ENCODE assay signal across 8 cellular contexts in genomic region chr14:71320734-71321555, GRCh38. TPM values are rescaled to one million over a fixed set of nuclear protein-coding genes. Genes with fewer than 3 reads are reported as not detected.
DNase-seq lines count a peak whose midpoint lies in the region; ATAC-seq and TF ChIP-seq lines count a peak whose summit lies in the region.

No MANE protein-coding gene starts in this region.

- H3K4me1 ChIP-seq in Loucy (ENCODE audit: insufficient read depth, low read length, poor library complexity, severe bottlenecking) = peaks cover 46% of the 10 kb centered on the region

- H3K27me3 Mint-ChIP-seq in chondrocyte (ENCODE audit: low read depth) = no peaks in the 10 kb centered on the region

- H2AFZ ChIP-seq in Loucy (ENCODE audit: low read length) = peak overlapping the region; percentile 54

- peaks cover 49% of the 10 kb centered on the region for H3K4me1 Mint-ChIP-seq in chondrocyte (ENCODE audit: low read depth)

- no peaks in the 10 kb centered on the region for H3K36me3 Mint-ChIP-seq in chondrocyte (ENCODE audit: low read depth)

- H3K9ac ChIP-seq in Loucy (ENCODE audit: low read depth, low read length, poor library complexity, severe bottlenecking) = peak overlapping the region; percentile 89

- peak overlapping the region; percentile 88 for H3K4me2 ChIP-seq in Loucy (ENCODE audit: low read depth, low read length, poor library complexity, severe bottlenecking)

- DNase-seq in ELF-1 (ENCODE audit: low read depth, low spot score) (peak; percentile 68), chondrocyte (ENCODE audit: low spot score) (no peak), NCI-H2029 treated with DMSO at 0.1 percent for 48 hours (lab: John Stamatoyannopoulos, UW) (no peak)
- peak; percentile 50 for DNase-seq in activated CD4-positive, alpha-beta T cell treated with anti-CD3 and anti-CD28 coated beads for 1 hour
- DNase-seq in stimulated activated CD4-positive, alpha-beta T cell treated with anti-CD3 and anti-CD28 coated beads, Interleukin-1b, Interleukin-23, amount 100 ng/mL, for 24 hours (ENCODE audit: low read depth in 4 of 4, low spot score in 1 of 4) = peak in 3 of 4 experiments; percentile 28 to 40 (median 34)

- H3K27me3 ChIP-seq in Loucy (ENCODE audit: insufficient read depth, low read length, poor library complexity, severe bottlenecking) (no peaks in the 10 kb centered on the region), layer of hippocampus (ENCODE audit: control insufficient read depth, insufficient read depth, low read length) (no peaks in the 10 kb centered on the region)

- peak overlapping the region; percentile 87 for H3K4me3 ChIP-seq in Loucy (ENCODE audit: low read length, poor library complexity, severe bottlenecking)

- H3K4me3 Mint-ChIP-seq in chondrocyte (ENCODE audit: unreplicated experiment) = peak overlapping the region; percentile 95

- peaks cover 53% of the 10 kb centered on the region for H3K79me2 ChIP-seq in Loucy (ENCODE audit: insufficient read depth, low read length)

- no peaks in the 10 kb centered on the region for H3K9me3 ChIP-seq in Loucy (ENCODE audit: insufficient read depth, low read depth, low read length)

- peak overlapping the region; percentile 91 for H3K27ac ChIP-seq in layer of hippocampus (ENCODE audit: low read depth, low read length)

- peak; percentile 24 for ATAC-seq in GM21619 (IDR thresholded peaks at IDR 0.05; ENCODE audit: unreplicated experiment)

- H3K27ac Mint-ChIP-seq in chondrocyte (ENCODE audit: unreplicated experiment) = peak overlapping the region; percentile 91

- no peaks in the 10 kb centered on the region for H3K36me3 ChIP-seq in Loucy (ENCODE audit: insufficient read depth, low read length)

- H3K9me3 Mint-ChIP-seq in chondrocyte (ENCODE audit: low read depth) = no peaks in the 10 kb centered on the region

- peaks cover 9% of the 10 kb centered on the region; the same call in 1 of the 2 replicates for H3F3A ChIP-seq in Loucy (ENCODE audit: low read depth)

- TF ChIP-seq CTCF in Loucy (conservative IDR thresholded peaks at IDR 0.05; ENCODE audit: low read length) (peak; percentile 26; the same call in 1 of the 2 replicates), chondrocyte (IDR thresholded peaks at IDR 0.05) (no peak)

- peaks cover 40% of the 10 kb centered on the region for H4K20me1 ChIP-seq in Loucy (ENCODE audit: insufficient read depth, low read length, poor library complexity, severe bottlenecking)

- no peaks in the 10 kb centered on the region for H3K9me2 ChIP-seq in Loucy (replicated peaks; ENCODE audit: low read depth, low read length)

RNA-seq across cellular contexts. Expression of gene SIPA1L1, which starts 0.7 kb away (rescaled TPM):
- 89.7 to 136 TPM (median 96.1 TPM) in 3 replicates for total RNA-seq in chondrocyte

Comparison
In these comparisons a context has a peak if more than half of its experiments do, and no peak if none do; other contexts are left out.
1. DNase-seq: peak in ELF-1 (single experiment), activated CD4-positive, alpha-beta T cell treated with anti-CD3 and anti-CD28 coated beads for 1 hour (single experiment) and stimulated activated CD4-positive, alpha-beta T cell treated with anti-CD3 and anti-CD28 coated beads, Interleukin-1b, Interleukin-23, amount 100 ng/mL, for 24 hours (3 of 4); none in chondrocyte (single experiment) and NCI-H2029 treated with DMSO at 0.1 percent for 48 hours (single experiment).